19 cellular contexts compared by ENCODE assay signal in the genomic region with DNA sequence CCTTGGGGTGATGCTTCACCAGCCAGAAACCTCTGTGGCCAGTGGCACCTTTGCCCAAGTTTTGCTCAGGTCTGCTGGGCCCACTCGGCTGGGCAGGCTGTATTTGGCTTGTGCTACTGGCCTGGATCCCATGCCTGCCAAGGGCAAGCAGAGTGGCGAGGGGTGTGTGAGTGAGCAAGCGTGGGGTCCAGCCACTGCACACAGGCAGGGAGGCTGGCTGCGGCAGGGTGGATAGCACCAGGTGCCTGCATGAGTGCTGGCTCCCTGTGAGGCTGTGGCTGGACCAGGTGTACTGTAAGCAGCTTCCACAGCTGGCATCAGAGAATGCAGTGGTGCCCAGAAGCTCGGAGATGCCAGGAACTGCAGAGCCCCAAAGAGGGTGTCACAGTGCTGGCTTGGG.
DNase-seq lines count a peak whose midpoint lies in the region; ATAC-seq, FAIRE-seq and TF ChIP-seq lines count a peak whose summit lies in the region.
"Had no signal": no experiment of that assay in that cellular context is flagged by ENCODE, and none has a peak within 500 bp of the region (broad histone marks: within the 10 kb centered on the region; RNA-seq: fewer than 3 reads in every experiment).

No MANE protein-coding gene starts in this region.

- no CpG with 5 or more reads among the region's 5 CpGs for WGBS in trophoblast cell (ENCODE audit: extremely low coverage, insufficient coverage, insufficient read length)
- WGBS in upper lobe of left lung, 2 donors, result 85 to 90% methylated on average over 3 to 5 of the region's 5 CpGs

- H3K27me3 ChIP-seq in trophoblast cell (ENCODE audit: insufficient read depth, low read length) (no peaks in the 10 kb centered on the region), upper lobe of left lung (no peaks in the 10 kb centered on the region)
- H3K27me3 ChIP-seq: BE2C had no signal

- no peaks in the 10 kb centered on the region for H3K36me3 ChIP-seq in kidney (ENCODE audit: control insufficient read depth in 1 of 2, insufficient read depth in 2 of 2, low read length in 2 of 2)
- H3K36me3 ChIP-seq in trophoblast cell (ENCODE audit: control insufficient read depth in 1 of 2, insufficient read depth in 2 of 2, low read length in 2 of 2), result no peaks in the 10 kb centered on the region
- H3K36me3 ChIP-seq in upper lobe of left lung, result no peaks in the 10 kb centered on the region
- H3K36me3 ChIP-seq: BE2C had no signal

- peaks cover 1% of the 10 kb centered on the region for H3K36me3 Mint-ChIP-seq in central memory CD8-positive, alpha-beta T cell (ENCODE audit: insufficient read depth)
- H3K36me3 Mint-ChIP-seq: IgD-negative memory B cell had no signal

- DNase-seq in central memory CD8-positive, alpha-beta T cell (ENCODE audit: low spot score in 2 of 2), result no peak
- DNase-seq in kidney, result peak; percentile 59
- no peak for DNase-seq in trophoblast cell
- peak; percentile 17 to 31 for DNase-seq in upper lobe of left lung
- DNase-seq in EL, result no peak
- no peak for DNase-seq in middle frontal gyrus (ENCODE audit: extremely low spot score, low spot score)
- DNase-seq in AG08396 (ENCODE audit: low spot score), result no peak
- DNase-seq: BE2C; C1 segment of cervical spinal cord; Caco-2; CD4-positive, alpha-beta T cell; DMS153; DMS79; GF-D8; H9 had no signal

- H3K9me3 ChIP-seq in kidney (ENCODE audit: control insufficient read depth in 1 of 2, low read length in 2 of 2), result no peaks in the 10 kb centered on the region
- peaks cover 14% of the 10 kb centered on the region for H3K9me3 ChIP-seq in trophoblast cell (ENCODE audit: insufficient read depth, low read depth, low read length)
- H3K9me3 ChIP-seq in upper lobe of left lung, result peaks cover 0 to 14% (median 4%) of the 10 kb centered on the region in 4 donors
- H3K9me3 ChIP-seq: BE2C, Caco-2 had no signal

- no peak overlapping the region for H3K4me3 Mint-ChIP-seq in central memory CD8-positive, alpha-beta T cell
- H3K4me3 Mint-ChIP-seq: CD4-positive, alpha-beta T cell; H9; IgD-negative memory B cell had no signal

- H3K27ac Mint-ChIP-seq in central memory CD8-positive, alpha-beta T cell (ENCODE audit: low read depth), result no peak overlapping the region
- H3K27ac Mint-ChIP-seq: CD4-positive, alpha-beta T cell; H9; IgD-negative memory B cell had no signal

- H4K12ac ChIP-seq in trophoblast cell (ENCODE audit: low read depth, low read length), result no peak overlapping the region

- H3K79me1 ChIP-seq in trophoblast cell (ENCODE audit: low read length), result no peaks in the 10 kb centered on the region

- ATAC-seq in central memory CD8-positive, alpha-beta T cell (replicated peaks; ENCODE audit: extremely low read depth, poor library complexity, severe bottlenecking), result peak; percentile 19
- peak in 1 of 2 donors; percentile 37 for ATAC-seq in upper lobe of left lung (ENCODE audit: low FRiP score in 2 of 2)

- H4K91ac ChIP-seq in trophoblast cell (ENCODE audit: low read depth, low read length), result no peak overlapping the region

- no peak overlapping the region for H2BK120ac ChIP-seq in trophoblast cell (ENCODE audit: insufficient read depth, low read length, poor library complexity)

- H3K4me1 ChIP-seq in kidney (ENCODE audit: control insufficient read depth in 1 of 2, insufficient read depth in 1 of 2, low read depth in 1 of 2, low read length in 2 of 2) (no peaks in the 10 kb centered on the region), trophoblast cell (ENCODE audit: control insufficient read depth in 1 of 2, insufficient read depth in 2 of 2, low read length in 2 of 2) (no peaks in the 10 kb centered on the region), upper lobe of left lung (no peaks in the 10 kb centered on the region)
- H3K4me1 ChIP-seq: BE2C, Caco-2 had no signal

- no peak overlapping the region for H4K8ac ChIP-seq in trophoblast cell (ENCODE audit: low read depth, low read length)

- peaks cover 11% of the 10 kb centered on the region for H3K9me3 Mint-ChIP-seq in central memory CD8-positive, alpha-beta T cell

- H3K4me3 ChIP-seq in kidney (ENCODE audit: low read length in 2 of 2), result no peak overlapping the region
- H3K4me3 ChIP-seq in trophoblast cell (ENCODE audit: low read depth, low read length), result no peak overlapping the region
- no peak overlapping the region for H3K4me3 ChIP-seq in upper lobe of left lung

- no peak overlapping the region for H3K27ac ChIP-seq in kidney (ENCODE audit: low read depth in 2 of 2, low read length in 2 of 2)
- no peak overlapping the region for H3K27ac ChIP-seq in trophoblast cell (ENCODE audit: low read depth, low read length)
- no peak overlapping the region for H3K27ac ChIP-seq in upper lobe of left lung

- no peaks in the 10 kb centered on the region for H3K27me3 Mint-ChIP-seq in central memory CD8-positive, alpha-beta T cell
- H3K27me3 Mint-ChIP-seq: CD4-positive, alpha-beta T cell; IgD-negative memory B cell had no signal

- intact Hi-C loops in kidney (cut with DNase I), result no loop called here

- no peaks in the 10 kb centered on the region for H3K4me1 Mint-ChIP-seq in central memory CD8-positive, alpha-beta T cell
- H3K4me1 Mint-ChIP-seq: H9, IgD-negative memory B cell had no signal

- H3K4ac ChIP-seq in trophoblast cell (ENCODE audit: low read depth, low read length), result no peak overlapping the region

- H3K79me2 ChIP-seq in trophoblast cell (ENCODE audit: control insufficient read depth, insufficient read depth, low read length, poor library complexity), result no peaks in the 10 kb centered on the region

- no peak for TF ChIP-seq POLR2A in upper lobe of left lung (IDR thresholded peaks at IDR 0.05)

- no peak overlapping the region for H3K23ac ChIP-seq in trophoblast cell (ENCODE audit: low read length)

- no peak overlapping the region for H2BK12ac ChIP-seq in trophoblast cell (ENCODE audit: low read length)

- no peak overlapping the region for H3K4me2 ChIP-seq in trophoblast cell (ENCODE audit: low read length)

- H2AFZ ChIP-seq in trophoblast cell (ENCODE audit: insufficient read depth, low read length, poor library complexity), result no peak overlapping the region

- H2BK5ac ChIP-seq in trophoblast cell (ENCODE audit: low read depth, low read length, poor library complexity), result no peak overlapping the region

- H3K9ac ChIP-seq in kidney (ENCODE audit: low read length in 2 of 2) (no peak overlapping the region), trophoblast cell (ENCODE audit: low read length) (no peak overlapping the region)

- no peak for FAIRE-seq in kidney (lab: Jason Lieb, UNC)
- FAIRE-seq: D721Med, H1, HTR-8/SVneo had no signal

- no peak overlapping the region for H3K18ac ChIP-seq in trophoblast cell (ENCODE audit: low read length)

- TF ChIP-seq CTCF in kidney (IDR thresholded peaks at IDR 0.05; ENCODE audit: borderline replicate concordance, extremely low read depth, insufficient read depth) (no peak), upper lobe of left lung (IDR thresholded peaks at IDR 0.05) (no peak)

- peak overlapping the region; percentile 7 for H2AK5ac ChIP-seq in trophoblast cell (ENCODE audit: low read length)

- no peak for TF ChIP-seq EP300 in upper lobe of left lung (IDR thresholded peaks at IDR 0.05)

- no peak overlapping the region for H3K14ac ChIP-seq in trophoblast cell (ENCODE audit: low read length)

Comparison
In these comparisons a context has a peak if more than half of its experiments do, and no peak if none do; other contexts are left out.
1. DNase-seq: peak in kidney (single experiment) and upper lobe of left lung (2 of 2); none in central memory CD8-positive, alpha-beta T cell (0 of 2), trophoblast cell (0 of 2), EL (single experiment), middle frontal gyrus (single experiment) and AG08396 (single experiment).